In genomic region chr4:83618431-83618830, GRCh38 we compare ENCODE assay signal across 8 cellular contexts.
DNase-seq lines count a peak whose midpoint lies in the region; FAIRE-seq and TF ChIP-seq lines count a peak whose summit lies in the region.
"Had no signal": no experiment of that assay in that cellular context is flagged by ENCODE, and none has a peak within 500 bp of the region (broad histone marks: within the 10 kb centered on the region; RNA-seq: fewer than 3 reads in every experiment).

No MANE protein-coding gene starts in this region.

- TF ChIP-seq RAD21 in Ishikawa (IDR thresholded peaks at IDR 0.05; ENCODE audit: low read depth) = peak; percentile 1; the same call in 1 of the 2 replicates

- DNase-seq in dedifferentiated amniotic fluid mesenchymal stem cell (ENCODE audit: extremely low spot score) (peak; percentile 47), kidney glomerular epithelial cell (lab: John Stamatoyannopoulos, UW) (peak; percentile 69), urothelium cell line (ENCODE audit: low spot score) (peak; percentile 79), SHP77 treated with DMSO at 0.1 percent for 48 hours (lab: John Stamatoyannopoulos, UW) (no peak), SIG-M5 treated with dmso at 0.1 percent for 504 hours (lab: John Stamatoyannopoulos, UW; ENCODE audit: unreplicated experiment) (no peak)
- no peak for DNase-seq in activated CD4-positive, alpha-beta T cell treated with anti-CD3 and anti-CD28 coated beads, Interleukin-2, amount 50 U/mL, for 1 hour
- DNase-seq: NCI-H510A had no signal

- FAIRE-seq in urothelium cell line (lab: Jason Lieb, UNC) = peak; percentile 32

- no peak; the same call in 1 of the 2 replicates for TF ChIP-seq EP300 in Ishikawa (IDR thresholded peaks at IDR 0.05; ENCODE audit: borderline replicate concordance)

TF ChIP-seq in Ishikawa, 13 proteins besides CTCF, POLR2A, EP300 and RAD21:
- TF ChIP-seq TEAD4 (IDR thresholded peaks at IDR 0.05) (peak; percentile 90), USF1 (IDR thresholded peaks at IDR 0.05) (peak; percentile 95), EGR1 (IDR thresholded peaks at IDR 0.05) (no peak), TCF12 (IDR thresholded peaks at IDR 0.05; ENCODE audit: low read depth) (peak; percentile 69), ZBTB7A (IDR thresholded peaks at IDR 0.05; ENCODE audit: low read depth) (no peak), TAF1 (IDR thresholded peaks at IDR 0.05; ENCODE audit: low read depth) (no peak), NFIC (IDR thresholded peaks at IDR 0.05) (peak; percentile 56), CEBPB (IDR thresholded peaks at IDR 0.05) (no peak), REST (IDR thresholded peaks at IDR 0.05; ENCODE audit: low read depth) (no peak), FOXM1 (IDR thresholded peaks at IDR 0.05; ENCODE audit: borderline replicate concordance, low read depth) (no peak; the same call in 1 of the 2 replicates), CREB1 (IDR thresholded peaks at IDR 0.05; ENCODE audit: low read depth) (no peak), YY1 (IDR thresholded peaks at IDR 0.05; ENCODE audit: low read depth) (no peak), MAX (IDR thresholded peaks at IDR 0.05) (peak; percentile 82)

Comparison
In these comparisons a context has a peak if more than half of its experiments do, and no peak if none do; other contexts are left out.
1. DNase-seq: peak in dedifferentiated amniotic fluid mesenchymal stem cell (single experiment), kidney glomerular epithelial cell (single experiment) and urothelium cell line (single experiment); none in activated CD4-positive, alpha-beta T cell treated with anti-CD3 and anti-CD28 coated beads, Interleukin-2, amount 50 U/mL, for 1 hour (single experiment), SHP77 treated with DMSO at 0.1 percent for 48 hours (single experiment) and SIG-M5 treated with dmso at 0.1 percent for 504 hours (single experiment).